Comparison of ENCODE assay signal across 8 cellular contexts in the genomic region with DNA sequence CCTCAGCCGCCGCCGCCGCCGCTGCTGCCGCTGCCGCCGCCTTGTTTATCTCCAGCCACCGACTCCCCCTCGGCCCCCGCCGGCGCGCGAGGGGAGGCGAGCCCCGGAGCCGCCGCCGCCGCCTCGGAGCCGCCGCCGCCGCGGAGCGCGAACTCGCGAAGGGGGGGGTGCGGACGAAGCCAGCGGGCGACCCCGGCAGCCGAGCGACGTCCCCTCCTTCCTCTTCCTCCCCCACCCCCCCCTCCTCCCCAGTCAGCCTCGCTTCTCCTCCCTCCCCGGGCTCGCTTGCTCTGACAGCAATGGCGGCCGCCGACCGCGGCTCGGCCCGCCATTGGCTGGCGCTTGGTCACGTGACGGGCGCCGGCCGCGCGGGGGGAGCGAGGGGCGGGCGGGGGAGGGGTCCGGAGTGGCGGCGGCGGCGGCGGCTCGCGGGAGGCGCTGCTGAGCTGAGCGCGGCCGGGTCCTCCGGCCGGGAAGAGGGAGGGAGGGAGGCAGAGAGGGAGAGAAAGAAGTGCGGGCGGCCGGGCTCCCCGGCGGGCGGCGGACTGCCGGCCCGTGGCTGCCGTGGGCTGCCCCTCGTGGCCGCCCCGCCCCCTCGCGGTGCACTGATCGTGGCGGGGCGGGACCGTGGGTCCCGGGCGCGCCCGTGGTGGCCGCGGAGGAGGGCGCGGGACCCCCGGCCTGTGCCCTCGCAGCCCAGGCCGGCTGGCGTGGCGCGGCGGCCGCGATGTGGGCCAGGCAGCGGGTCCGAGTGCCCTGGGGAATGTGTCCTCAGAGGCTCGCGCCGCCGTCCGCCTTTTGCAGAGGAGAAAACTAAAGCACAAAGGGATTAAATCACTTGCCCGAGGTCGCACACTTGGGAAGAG. TPM values are rescaled to one million over a fixed set of nuclear protein-coding genes. Genes with fewer than 3 reads are reported as not detected.
A peak's percentile ranks its signal among the peaks of the same experiment; 100 is the strongest.
DNase-seq lines count a peak whose midpoint lies in the region; ATAC-seq and TF ChIP-seq lines count a peak whose summit lies in the region.

A gene (minus strand): TSS at position 301 of the 866 bp plus-strand sequence. CDS start 562 bp downstream, outside the sequence.

- H3K36me3 ChIP-seq in left lung, result no peaks in the 10 kb centered on the region

- intact Hi-C loops in left lung (cut with DNase I), result no loop called here

- H3K4me1 ChIP-seq in left lung, result peaks cover 12 to 67% of the 10 kb centered on the region in 2 donors

- H3K27me3 ChIP-seq in left lung, result no peaks in the 10 kb centered on the region

- H3K4me3 ChIP-seq in left lung, result peak within 1 kb of the TSS; percentile 63 to 72

- H3K27ac ChIP-seq in left lung, result peak within 1 kb of the TSS; percentile 92 to 93

- TF ChIP-seq CTCF in left lung (IDR thresholded peaks at IDR 0.05), result peak in 1 of 2 donors; percentile 32

- H3K9me3 ChIP-seq in left lung, result no peaks in the 10 kb centered on the region

- ATAC-seq in GM19043 (IDR thresholded peaks at IDR 0.05; ENCODE audit: low read depth, unreplicated experiment) (peak; percentile 80), HG03378 (IDR thresholded peaks at IDR 0.05; ENCODE audit: unreplicated experiment) (peak; percentile 44), left lung (peak; percentile 89)

- peak; percentile 92 for DNase-seq in Ammon's horn (ENCODE audit: low spot score)
- DNase-seq in NCI-H69 (lab: John Stamatoyannopoulos, UW), result peak; percentile 98
- peak; percentile 72 to 78 for DNase-seq in activated CD4-positive, alpha-beta T cell treated with anti-CD3 and anti-CD28 coated beads, Interleukin-2, amount 50 U/mL, for 24 hours (ENCODE audit: low read depth in 1 of 2, low spot score in 1 of 2)
- DNase-seq in dedifferentiated amniotic fluid mesenchymal stem cell (ENCODE audit: extremely low spot score), result peak; percentile 85
- peak; percentile 90 to 97 for DNase-seq in left lung
- DNase-seq in stimulated activated CD4-positive, alpha-beta T cell treated with anti-CD3 and anti-CD28 coated beads, Interleukin-2, amount 100 ng/mL, for 4 hours (ENCODE audit: low read depth), result peak; percentile 83

RNA-seq across cellular contexts. Expression of the gene that starts here (rescaled TPM):
- total RNA-seq in left lung, result 100 to 1,000 TPM in 1 of 2 donors, 10 to 100 TPM in 1; 98.6 to 123 TPM

Comparison
In these comparisons a context has a peak if more than half of its experiments do, and no peak if none do; other contexts are left out.
1. Peak in every context shown above with its lines: DNase-seq, ATAC-seq, H3K4me3 ChIP-seq and H3K27ac ChIP-seq.